Comparison of ENCODE assay signal across 24 cellular contexts in the genomic region with DNA sequence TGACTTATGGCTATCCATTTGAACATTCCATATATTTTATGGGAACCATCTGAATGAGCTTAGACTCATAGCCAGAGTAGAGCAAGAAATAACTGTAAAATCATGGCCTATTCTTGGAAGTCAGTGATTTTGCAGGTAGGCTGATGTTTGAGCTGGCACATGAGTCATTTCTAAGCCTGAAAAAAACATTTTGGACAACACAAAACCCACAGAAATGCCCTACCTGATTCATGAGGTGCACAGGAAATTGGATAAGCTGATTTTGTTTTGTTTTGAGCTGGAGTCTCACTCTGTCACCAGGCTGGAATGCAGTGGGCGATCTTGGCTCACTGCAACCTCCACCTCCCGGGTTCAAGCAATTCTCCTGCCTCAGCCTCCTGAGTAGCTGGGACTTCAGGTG.
A peak's percentile ranks its signal among the peaks of the same experiment; 100 is the strongest.
DNase-seq lines count a peak whose midpoint lies in the region; ATAC-seq and TF ChIP-seq lines count a peak whose summit lies in the region.
"Had no signal": no experiment of that assay in that cellular context is flagged by ENCODE, and none has a peak within 500 bp of the region (broad histone marks: within the 10 kb centered on the region; RNA-seq: fewer than 3 reads in every experiment).

No MANE protein-coding gene starts in this region.

- no peaks in the 10 kb centered on the region for H3K9me3 ChIP-seq in RWPE2 (ENCODE audit: severe bottlenecking)
- H3K9me3 ChIP-seq: SJCRH30 had no signal

- peaks cover 17% of the 10 kb centered on the region for H3K4me1 ChIP-seq in RWPE2 (ENCODE audit: insufficient read depth, poor library complexity, severe bottlenecking)
- H3K4me1 ChIP-seq: SJCRH30 had no signal

- TF ChIP-seq CTCF in RWPE2 (IDR thresholded peaks at IDR 0.05; ENCODE audit: poor library complexity, severe bottlenecking), result no peak
- no peak for TF ChIP-seq CTCF in epithelial cell of proximal tubule (conservative IDR thresholded peaks at IDR 0.05; ENCODE audit: low read depth, low read length)

- H3K4me3 ChIP-seq in RWPE2 (ENCODE audit: severe bottlenecking) (no peak overlapping the region), epithelial cell of proximal tubule (ENCODE audit: low read depth, low read length) (no peak overlapping the region)
- H3K4me3 ChIP-seq: K562, SJCRH30 had no signal

- no peak overlapping the region for H3K27ac ChIP-seq in RWPE2 (ENCODE audit: poor library complexity, severe bottlenecking)
- H3K27ac ChIP-seq: SJCRH30 had no signal

- H3K36me3 ChIP-seq in RWPE2 (ENCODE audit: low read depth), result no peaks in the 10 kb centered on the region
- H3K36me3 ChIP-seq: SJCRH30 had no signal

- no peaks in the 10 kb centered on the region for H3K27me3 ChIP-seq in RWPE2 (ENCODE audit: insufficient read depth, poor library complexity, severe bottlenecking)
- H3K27me3 ChIP-seq: SJCRH30 had no signal

- ATAC-seq in RWPE2 (ENCODE audit: low read depth), result peak; percentile 88
- no peak for ATAC-seq in HG03135 (IDR thresholded peaks at IDR 0.05; ENCODE audit: unreplicated experiment)
- ATAC-seq: HCT116, K562, Panc1, SK-N-SH treated with all-trans-retinoic acid at 6 μM for 48 hours had no signal

- DNase-seq in HT1080 (ENCODE audit: low read depth) (peak; percentile 30), RWPE2 (ENCODE audit: low spot score) (no peak), epithelial cell of proximal tubule (ENCODE audit: low read depth) (peak; percentile 35), renal cortical epithelial cell (ENCODE audit: low read depth) (peak; percentile 92), SW 1271 (lab: John Stamatoyannopoulos, UW) (no peak), NCI-H1105 treated with DMSO at 0.1 percent for 48 hours (lab: John Stamatoyannopoulos, UW) (no peak), SIG-M5 treated with dmso at 0.1 percent for 504 hours (lab: John Stamatoyannopoulos, UW; ENCODE audit: unreplicated experiment) (no peak)
- DNase-seq: C1 segment of cervical spinal cord; CD4-positive, alpha-beta memory T cell; COR-L47; DMS53; Kasumi-1; MM.1S; NCI-H1417; NCI-H1694 treated with DMSO at 0.1 percent for 48 hours; NCI-H2081; NCI-H2227 treated with DMSO at 0.1 percent for 48 hours; NCI-H526 treated with DMSO at 0.1 percent for 48 hours; SJCRH30 had no signal

Comparison
In these comparisons a context has a peak if more than half of its experiments do, and no peak if none do; other contexts are left out.
1. DNase-seq: peak in HT1080 (single experiment), epithelial cell of proximal tubule (single experiment) and renal cortical epithelial cell (single experiment); none in RWPE2 (single experiment), SW 1271 (0 of 2), NCI-H1105 treated with DMSO at 0.1 percent for 48 hours (single experiment) and SIG-M5 treated with dmso at 0.1 percent for 504 hours (single experiment).